ENCODE assay signal across 21 cellular contexts in the genomic region with DNA sequence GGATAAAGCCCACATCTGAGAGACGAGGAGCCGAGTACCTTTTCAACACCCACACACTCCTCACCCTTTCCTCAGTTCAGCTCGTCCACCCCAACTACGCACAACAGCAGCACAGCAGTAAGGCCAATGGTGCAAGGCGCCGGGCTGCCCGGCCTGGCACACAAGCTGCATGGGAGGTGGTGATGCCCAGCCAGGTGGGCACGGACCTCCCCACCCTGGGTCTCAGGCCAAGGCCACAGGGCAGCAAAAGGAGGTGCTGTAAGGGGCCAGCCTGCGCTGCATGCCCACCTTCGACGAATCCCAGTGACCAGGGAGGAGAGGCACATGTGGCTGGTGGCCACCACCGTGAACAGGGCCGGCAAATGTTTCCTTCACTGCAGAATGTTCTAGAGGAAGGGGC. TPM values are rescaled to one million over a fixed set of nuclear protein-coding genes. Genes with fewer than 3 reads are reported as not detected.
"Had no signal": no experiment of that assay in that cellular context is flagged by ENCODE, and none has a peak within 500 bp of the region (broad histone marks: within the 10 kb centered on the region; RNA-seq: fewer than 3 reads in every experiment).

No MANE protein-coding gene starts in this region.

- H3K36me3 ChIP-seq: adrenal gland, ovary had no signal

- H3K27ac Mint-ChIP-seq: activated B cell treated with CpG ODN at 0.5 μM for 24 hours; activated CD4-positive, alpha-beta T cell treated with anti-CD3 and anti-CD28 coated beads, Interleukin-2, amount 10 ng/mL, durations not matched to agents 24 days and 14 days; activated CD8-positive, alpha-beta T cell treated with anti-CD3 and anti-CD28 coated beads, Interleukin-2, amount 10 ng/mL, durations not matched to agents 7 days and 5 days had no signal

- H3K9me3 ChIP-seq: adrenal gland, ovary, psoas muscle had no signal

- H3K27me3 ChIP-seq: adrenal gland, ovary had no signal

- H3K4me3 ChIP-seq: adrenal gland, ovary, psoas muscle had no signal

- H3K4me3 Mint-ChIP-seq: activated B cell treated with CpG ODN at 0.5 μM for 24 hours; activated CD4-positive, alpha-beta T cell treated with anti-CD3 and anti-CD28 coated beads, Interleukin-2, amount 10 ng/mL, durations not matched to agents 24 days and 14 days; activated CD8-positive, alpha-beta T cell treated with anti-CD3 and anti-CD28 coated beads, Interleukin-2, amount 10 ng/mL, durations not matched to agents 7 days and 5 days had no signal

- H3K9me3 Mint-ChIP-seq: activated B cell treated with CpG ODN at 0.5 μM for 24 hours had no signal

- DNase-seq: activated B cell treated with CpG ODN at 0.5 μM for 24 hours; activated CD4-positive, alpha-beta T cell treated with anti-CD3 and anti-CD28 coated beads, Interleukin-2, amount 10 ng/mL, durations not matched to agents 24 days and 14 days; activated CD8-positive, alpha-beta memory T cell treated with anti-CD3 and anti-CD28 coated beads, Interleukin-2, amount 50 U/mL, for 4 hours; activated CD8-positive, alpha-beta T cell treated with anti-CD3 and anti-CD28 coated beads, Interleukin-2, amount 10 ng/mL, durations not matched to agents 7 days and 5 days; activated gamma-delta T cell; adrenal gland; dermis blood vessel endothelial cell; effector memory CD4-positive, alpha-beta T cell; foreskin melanocyte; mammary epithelial cell; psoas muscle; right cardiac atrium; small intestine; stimulated activated CD4-positive, alpha-beta T cell treated with anti-CD3 and anti-CD28 coated beads, Interleukin-15, amount 100 ng/mL, for 24 hours; stimulated activated CD4-positive, alpha-beta T cell treated with anti-CD3 and anti-CD28 coated beads, Interleukin-2, amount 100 ng/mL, for 48 hours; T-helper 1 cell; T-helper 9 cell had no signal

- H3K27me3 Mint-ChIP-seq: activated CD4-positive, alpha-beta T cell treated with anti-CD3 and anti-CD28 coated beads, Interleukin-2, amount 10 ng/mL, durations not matched to agents 24 days and 14 days had no signal

- ATAC-seq: activated CD8-positive, alpha-beta T cell treated with anti-CD3 and anti-CD28 coated beads, Interleukin-2, amount 10 ng/mL, durations not matched to agents 7 days and 5 days; activated naive CD4-positive, alpha-beta T cell treated with anti-CD3 and anti-CD28 coated beads, Interleukin-2, amount 50 U/mL, for 72 hours; left lobe of liver had no signal

RNA-seq across cellular contexts. Expression of a gene that starts 36.5 kb away (rescaled TPM):
- total RNA-seq: activated B cell treated with CpG ODN at 0.5 μM for 24 hours; activated CD4-positive, alpha-beta T cell treated with anti-CD3 and anti-CD28 coated beads, Interleukin-2, amount 10 ng/mL, durations not matched to agents 24 days and 14 days; activated CD8-positive, alpha-beta T cell treated with anti-CD3 and anti-CD28 coated beads, Interleukin-2, amount 10 ng/mL, durations not matched to agents 7 days and 5 days; activated naive CD4-positive, alpha-beta T cell treated with anti-CD3 and anti-CD28 coated beads, Interleukin-2, amount 50 U/mL, for 72 hours had no signal

RNA-seq across cellular contexts. Expression of a gene that starts 36.6 kb away (rescaled TPM):
- polyA plus RNA-seq: keratinocyte had no signal
